ENCODE assay signal across 1 cellular context in genomic region chr19:1592023-1592754, GRCh38.
A peak's percentile ranks its signal among the peaks of the same experiment; 100 is the strongest.
TF ChIP-seq lines count a peak whose summit lies in the region.

No MANE protein-coding gene starts in this region.

TF ChIP-seq in HepG2, 621 proteins besides CTCF, POLR2A, EP300 and RAD21 (continued from another document and continues in another):
- TF ChIP-seq ZBTB34 (CRISPR knock-in tag; IDR thresholded peaks at IDR 0.05) (no peak), RCOR2 (CRISPR knock-in tag; IDR thresholded peaks at IDR 0.05) (no peak), FOXK2 (IDR thresholded peaks at IDR 0.05) (no peak), ZFP90 (CRISPR knock-in tag; IDR thresholded peaks at IDR 0.05; ENCODE audit: borderline replicate concordance) (0 out of 2 replicates have a peak, but pooled peaks have one; percentile 43), ZBTB3 (CRISPR knock-in tag; IDR thresholded peaks at IDR 0.05; ENCODE audit: borderline replicate concordance, low read depth) (no peak), ZNF619 (CRISPR knock-in tag; IDR thresholded peaks at IDR 0.05) (0 out of 2 replicates have a peak, but pooled peaks have one; percentile 38), ZNF318 (CRISPR knock-in tag; IDR thresholded peaks at IDR 0.05) (0 out of 2 replicates have a peak, but pooled peaks have one; percentile 75), ZFYVE20 (CRISPR knock-in tag; IDR thresholded peaks at IDR 0.05; ENCODE audit: borderline replicate concordance, low read depth) (no peak), ZFP91 (CRISPR knock-in tag; IDR thresholded peaks at IDR 0.05; ENCODE audit: borderline replicate concordance) (no peak), TOPORS (CRISPR knock-in tag; IDR thresholded peaks at IDR 0.05) (no peak; the same call in 1 of the 2 replicates), ZNF784 (CRISPR knock-in tag; IDR thresholded peaks at IDR 0.05; ENCODE audit: borderline replicate concordance) (peak; percentile 80; the same call in 1 of the 2 replicates), AHR (CRISPR knock-in tag; IDR thresholded peaks at IDR 0.05) (peak; percentile 80; the same call in 1 of the 2 replicates), ZNF335 (CRISPR knock-in tag; IDR thresholded peaks at IDR 0.05) (no peak), ZNF644 (CRISPR knock-in tag; IDR thresholded peaks at IDR 0.05; ENCODE audit: low read depth) (no peak), ZNF761 (CRISPR knock-in tag; conservative IDR thresholded peaks at IDR 0.05) (no peak), ZNF33B (CRISPR knock-in tag; IDR thresholded peaks at IDR 0.05) (0 out of 2 replicates have a peak, but pooled peaks have one; percentile 55), NBN (conservative IDR thresholded peaks at IDR 0.05) (no peak), TRAFD1 (CRISPR knock-in tag; IDR thresholded peaks at IDR 0.05; ENCODE audit: borderline replicate concordance) (0 out of 2 replicates have a peak, but pooled peaks have one; percentile 10), NFYB (CRISPR knock-in tag; IDR thresholded peaks at IDR 0.05) (no peak), SSRP1 (CRISPR knock-in tag; IDR thresholded peaks at IDR 0.05) (0 out of 2 replicates have a peak, but pooled peaks have one; percentile 39), SPEN (CRISPR knock-in tag; IDR thresholded peaks at IDR 0.05; ENCODE audit: low read depth) (peak; percentile 92), ZNF562 (CRISPR knock-in tag; IDR thresholded peaks at IDR 0.05; ENCODE audit: borderline replicate concordance) (no peak), ZNF557 (CRISPR knock-in tag; IDR thresholded peaks at IDR 0.05) (no peak), CREB3 (CRISPR knock-in tag; IDR thresholded peaks at IDR 0.05) (peak; percentile 72; the same call in 1 of the 2 replicates), TFAP4 (IDR thresholded peaks at IDR 0.05; ENCODE audit: borderline replicate concordance, low read depth) (no peak), ZMAT3 (CRISPR knock-in tag; conservative IDR thresholded peaks at IDR 0.05) (peak; percentile 67; the same call in 1 of the 2 replicates), GMEB1 (CRISPR knock-in tag; IDR thresholded peaks at IDR 0.05; ENCODE audit: borderline replicate concordance) (peak; percentile 96), ZBTB20 (CRISPR knock-in tag; IDR thresholded peaks at IDR 0.05; ENCODE audit: borderline replicate concordance, low read depth) (no peak), HOMEZ (CRISPR knock-in tag; IDR thresholded peaks at IDR 0.05; ENCODE audit: low read depth) (no peak), ELF1 (CRISPR knock-in tag; IDR thresholded peaks at IDR 0.05) (no peak), HNF4A (CRISPR knock-in tag; IDR thresholded peaks at IDR 0.05) (no peak), TBX2 (CRISPR knock-in tag; IDR thresholded peaks at IDR 0.05; ENCODE audit: borderline replicate concordance) (peak; percentile 48; the same call in 1 of the 2 replicates), PREB (CRISPR knock-in tag; IDR thresholded peaks at IDR 0.05) (no peak)
